14 cellular contexts compared by ENCODE assay signal in the genomic region with DNA sequence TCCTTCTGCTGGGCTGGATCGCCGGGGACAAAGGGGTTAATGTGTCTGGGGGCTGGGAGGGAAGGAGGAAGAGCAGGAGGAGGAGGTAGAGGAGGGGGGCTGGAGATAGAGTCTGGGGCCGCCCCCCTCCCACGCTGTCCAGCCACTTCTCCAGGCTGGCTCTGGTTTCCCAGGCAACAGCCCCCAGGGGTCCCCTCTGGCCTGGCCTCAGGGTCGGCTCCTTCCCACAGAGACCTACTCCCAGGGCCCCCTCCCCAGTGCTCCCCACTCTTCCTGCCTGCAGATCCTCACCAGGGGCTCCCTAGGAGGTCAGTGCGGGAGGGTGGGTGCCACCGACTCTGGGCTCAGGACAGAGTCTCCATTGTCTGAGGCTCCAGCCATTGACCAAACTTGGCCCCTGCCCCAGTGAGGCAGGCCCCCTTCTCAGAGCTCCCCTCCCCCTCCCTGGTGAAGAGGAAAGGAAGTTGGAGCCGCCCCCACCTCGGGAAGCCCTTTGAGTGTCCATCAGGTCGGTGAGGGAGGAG. TPM values are rescaled to one million over a fixed set of nuclear protein-coding genes. Genes with fewer than 3 reads are reported as not detected.
DNase-seq lines count a peak whose midpoint lies in the region; TF ChIP-seq lines count a peak whose summit lies in the region.
"Had no signal": no experiment of that assay in that cellular context is flagged by ENCODE, and none has a peak within 500 bp of the region (broad histone marks: within the 10 kb centered on the region; RNA-seq: fewer than 3 reads in every experiment).

No MANE protein-coding gene starts in this region.

- H3K36me3 Mint-ChIP-seq in brain: no peaks in the 10 kb centered on the region
- H3K36me3 Mint-ChIP-seq: activated naive CD4-positive, alpha-beta T cell treated with anti-CD3 and anti-CD28 coated beads, Interleukin-2, amount 10 ng/mL, durations not matched to agents 7 days and 5 days; natural killer cell had no signal

- peaks cover 0 to 6% (median 0%) of the 10 kb centered on the region in 5 experiments for H3K9me3 Mint-ChIP-seq in brain
- H3K9me3 Mint-ChIP-seq: activated naive CD4-positive, alpha-beta T cell treated with anti-CD3 and anti-CD28 coated beads, Interleukin-2, amount 10 ng/mL, durations not matched to agents 7 days and 5 days; natural killer cell had no signal

- H3K9ac ChIP-seq in iPS-20b (ENCODE audit: low read depth, low read length): peak overlapping the region; percentile 29; the same call in 1 of the 2 replicates

- no peak for TF ChIP-seq CTCF in brain (conservative IDR thresholded peaks at IDR 0.05)

- peak overlapping the region; percentile 36 to 95 (median 91) for H3K27ac Mint-ChIP-seq in brain
- H3K27ac Mint-ChIP-seq: activated naive CD4-positive, alpha-beta T cell treated with anti-CD3 and anti-CD28 coated beads, Interleukin-2, amount 10 ng/mL, durations not matched to agents 7 days and 5 days; natural killer cell had no signal

- H3K4me3 ChIP-seq in iPS-20b (ENCODE audit: low read length): peak overlapping the region; percentile 41; the same call in 1 of the 2 replicates
- H3K4me3 ChIP-seq: SJCRH30 had no signal

- H3K9me3 ChIP-seq in iPS-20b (ENCODE audit: insufficient read depth, low read depth, low read length): no peaks in the 10 kb centered on the region
- H3K9me3 ChIP-seq: SJCRH30 had no signal

- peaks cover 83% of the 10 kb centered on the region for H3K4me1 Mint-ChIP-seq in brain
- H3K4me1 Mint-ChIP-seq: activated naive CD4-positive, alpha-beta T cell treated with anti-CD3 and anti-CD28 coated beads, Interleukin-2, amount 10 ng/mL, durations not matched to agents 7 days and 5 days; natural killer cell had no signal

- H3K4me1 ChIP-seq in iPS-20b (ENCODE audit: insufficient read depth, low read length): peaks cover 56% of the 10 kb centered on the region

- DNase-seq in C1 segment of cervical spinal cord (lab: John Stamatoyannopoulos, UW) (peak in 9 of 14 donors; percentile 24 to 75 (median 48)), posterior cingulate gyrus (peak in 8 of 10 donors; percentile 18 to 93 (median 48)), NCI-H1694 treated with DMSO at 0.1 percent for 48 hours (lab: John Stamatoyannopoulos, UW) (no peak), NCI-H1048 (lab: John Stamatoyannopoulos, UW) (no peak), NCI-H1105 treated with DMSO at 0.1 percent for 48 hours (lab: John Stamatoyannopoulos, UW) (no peak)
- DNase-seq in stimulated activated CD4-positive, alpha-beta T cell treated with anti-CD3 and anti-CD28 coated beads, Interleukin-12 subunit alpha, Interleukin-12 subunit beta, amount 100 ng/mL, for 4 hours: no peak
- DNase-seq: activated CD8-positive, alpha-beta memory T cell treated with anti-CD3 and anti-CD28 coated beads for 24 hours; activated naive CD4-positive, alpha-beta T cell treated with anti-CD3 and anti-CD28 coated beads, Interleukin-2, amount 10 ng/mL, durations not matched to agents 7 days and 5 days; natural killer cell; NK-92 treated with Interleukin-12 subunit alpha and Interleukin-12 subunit beta, amount 100 ng/mL, for 24 hours; SJCRH30; stimulated activated CD4-positive, alpha-beta T cell treated with anti-CD3 and anti-CD28 coated beads, Interleukin-15, amount 100 ng/mL, for 24 hours had no signal

- intact Hi-C loops in posterior cingulate gyrus (cut with DNase I): no loop called here

- H3K27ac ChIP-seq in iPS-20b (ENCODE audit: low read length): peak overlapping the region; percentile 74
- H3K27ac ChIP-seq: SJCRH30 had no signal

- no peaks in the 10 kb centered on the region for H3K27me3 ChIP-seq in iPS-20b (ENCODE audit: insufficient read depth, low read length)
- H3K27me3 ChIP-seq: SJCRH30 had no signal

- H3K4me3 Mint-ChIP-seq in brain: peak overlapping the region in 3 of 5 experiments; percentile 14 to 61 (median 35)
- H3K4me3 Mint-ChIP-seq: activated naive CD4-positive, alpha-beta T cell treated with anti-CD3 and anti-CD28 coated beads, Interleukin-2, amount 10 ng/mL, durations not matched to agents 7 days and 5 days; natural killer cell had no signal

- H3K27me3 Mint-ChIP-seq in brain: no peaks in the 10 kb centered on the region

- no peaks in the 10 kb centered on the region for H3K36me3 ChIP-seq in iPS-20b (ENCODE audit: insufficient read depth, low read depth, low read length)
- H3K36me3 ChIP-seq: SJCRH30 had no signal

RNA-seq across cellular contexts. Expression of a gene that starts 34.1 kb away (rescaled TPM):
- polyA plus RNA-seq in brain (ENCODE audit: insufficient read depth, low read depth, low replicate concordance): 16.2 TPM

Comparison
In these comparisons a context has a peak if more than half of its experiments do, and no peak if none do; other contexts are left out.
1. DNase-seq: peak in C1 segment of cervical spinal cord (9 of 14) and posterior cingulate gyrus (8 of 10); none in NCI-H1694 treated with DMSO at 0.1 percent for 48 hours (single experiment), NCI-H1048 (single experiment), stimulated activated CD4-positive, alpha-beta T cell treated with anti-CD3 and anti-CD28 coated beads, Interleukin-12 subunit alpha, Interleukin-12 subunit beta, amount 100 ng/mL, for 4 hours (single experiment) and NCI-H1105 treated with DMSO at 0.1 percent for 48 hours (single experiment).